In genomic region chr1:178127482-178127881, GRCh38 we compare ENCODE assay signal across 20 cellular contexts. TPM values are rescaled to one million over a fixed set of nuclear protein-coding genes. Genes with fewer than 3 reads are reported as not detected.
DNase-seq lines count a peak whose midpoint lies in the region; ATAC-seq, FAIRE-seq and TF ChIP-seq lines count a peak whose summit lies in the region.
"Had no signal": no experiment of that assay in that cellular context is flagged by ENCODE, and none has a peak within 500 bp of the region (broad histone marks: within the 10 kb centered on the region; RNA-seq: fewer than 3 reads in every experiment).

No MANE protein-coding gene starts in this region.

- H3K79me2 ChIP-seq in fibroblast of lung (ENCODE audit: control insufficient read depth, insufficient read depth, low read length), result peaks cover 26% of the 10 kb centered on the region

- intact Hi-C loops in Right ventricle myocardium superior (cut with DNase I), result no loop called here

- no peak for TF ChIP-seq POLR2A in GM12891 (IDR thresholded peaks at IDR 0.05; ENCODE audit: low read depth, low read length)

- H3K36me3 ChIP-seq in fibroblast of lung (ENCODE audit: control insufficient read depth, insufficient read depth, low read length), result no peaks in the 10 kb centered on the region
- H3K36me3 ChIP-seq: prostate gland, SJCRH30, WERI-Rb-1 had no signal

- no peaks in the 10 kb centered on the region for H3K9me3 ChIP-seq in fibroblast of lung (ENCODE audit: control insufficient read depth, insufficient read depth, low read depth, low read length)
- H3K9me3 ChIP-seq: prostate gland, SJCRH30 had no signal

- DNase-seq in ELR (ENCODE audit: low read depth), result peak; percentile 39
- no peak for DNase-seq in fibroblast of lung (ENCODE audit: low read depth in 2 of 2)
- no peak for DNase-seq in GM12891 (ENCODE audit: insufficient read length, low spot score)
- DNase-seq in Right ventricle myocardium superior, result no peak
- DNase-seq: activated CD4-positive, alpha-beta T cell treated with anti-CD3 and anti-CD28 coated beads, Interleukin-2, amount 50 U/mL, for 4 hours; activated naive CD4-positive, alpha-beta T cell; activated T-cell treated with anti-CD3 and anti-CD28 coated beads for 4 hours; amygdala; effector memory CD8-positive, alpha-beta T cell; GOT3; hippocampal formation; islet precursor cell; NCI-H1436 treated with DMSO at 0.1 percent for 48 hours; NCI-H2171; SJCRH30; WERI-Rb-1 had no signal

- no peak for TF ChIP-seq CTCF in fibroblast of lung (conservative IDR thresholded peaks at IDR 0.05 in 1 of 2, IDR thresholded peaks at IDR 0.05 in 1 of 2; ENCODE audit: low read depth in 1 of 2, low read length in 2 of 2)

- H3K27ac ChIP-seq in fibroblast of lung (ENCODE audit: insufficient read depth, low read length), result peak overlapping the region; percentile 76
- H3K27ac ChIP-seq in skin epidermis, result peak overlapping the region in 12 of 21 experiments; percentile 6 to 86 (median 49)
- H3K27ac ChIP-seq: prostate gland, SJCRH30, WERI-Rb-1 had no signal

- no peak for FAIRE-seq in GM12891 (lab: Jason Lieb, UNC)

- peaks cover 11% of the 10 kb centered on the region for H3K4me1 ChIP-seq in fibroblast of lung (ENCODE audit: control insufficient read depth, extremely low read depth, insufficient read depth, low read length)
- H3K4me1 ChIP-seq: prostate gland had no signal

- no peaks in the 10 kb centered on the region for H4K20me1 ChIP-seq in fibroblast of lung (ENCODE audit: control insufficient read depth, extremely low read depth, insufficient read depth, low read length)

- H3K4me3 ChIP-seq in fibroblast of lung (replicated peaks in 1 of 4; ENCODE audit: control extremely low read depth in 1 of 4, insufficient read depth in 1 of 4, low read depth in 3 of 4, low read length in 4 of 4) (no peak overlapping the region), skin epidermis (no peak overlapping the region)
- H3K4me3 ChIP-seq: prostate gland, SJCRH30 had no signal

- no peak overlapping the region for H3K9ac ChIP-seq in fibroblast of lung (ENCODE audit: insufficient read depth, low read length)

- no peak overlapping the region for H3K4me2 ChIP-seq in fibroblast of lung (ENCODE audit: extremely low read depth, insufficient read depth, low read length)

- peak; percentile 77 for ATAC-seq in SK-N-SH treated with all-trans-retinoic acid at 6 μM for 48 hours
- no peak for ATAC-seq in GM21360 (IDR thresholded peaks at IDR 0.05; ENCODE audit: unreplicated experiment)
- ATAC-seq in Right ventricle myocardium superior (ENCODE audit: poor library complexity), result no peak
- ATAC-seq: effector memory CD8-positive, alpha-beta T cell had no signal

- H2AFZ ChIP-seq in fibroblast of lung (ENCODE audit: low read length), result no peak overlapping the region

- no peaks in the 10 kb centered on the region for H3K27me3 ChIP-seq in fibroblast of lung (ENCODE audit: control insufficient read depth, insufficient read depth, low read length)
- H3K27me3 ChIP-seq: SJCRH30 had no signal

TF ChIP-seq in SK-N-SH treated with all-trans-retinoic acid at 6 μM for 48 hours, 23 proteins besides CTCF, POLR2A, EP300 and RAD21 (continues in another document):
- TF ChIP-seq TCF4 (CRISPR knock-in tag; IDR thresholded peaks at IDR 0.05; ENCODE audit: borderline replicate concordance) (no peak), TOX (CRISPR knock-in tag; IDR thresholded peaks at IDR 0.05; ENCODE audit: borderline replicate concordance) (no peak), CSDC2 (CRISPR knock-in tag; IDR thresholded peaks at IDR 0.05) (no peak), OSR1 (CRISPR knock-in tag; IDR thresholded peaks at IDR 0.05) (no peak), ESRRG (CRISPR knock-in tag; IDR thresholded peaks at IDR 0.05) (no peak), CSRNP3 (CRISPR knock-in tag; IDR thresholded peaks at IDR 0.05) (no peak), ZFP30 (CRISPR knock-in tag; IDR thresholded peaks at IDR 0.05) (no peak), POU6F1 (CRISPR knock-in tag; IDR thresholded peaks at IDR 0.05; ENCODE audit: borderline replicate concordance, low read depth) (no peak)

TF ChIP-seq in GM12891, 5 proteins besides CTCF, POLR2A, EP300 and RAD21:
- no peak for TF ChIP-seq POLR2AphosphoS5 (IDR thresholded peaks at IDR 0.05; ENCODE audit: low read depth, low read length)

RNA-seq across cellular contexts. Expression of gene RASAL2, which starts 33.6 kb away (rescaled TPM):
- 6.4 and 11.9 TPM in 2 replicates for total RNA-seq in fibroblast of lung
- polyA plus RNA-seq in fibroblast of lung, result 20.5 and 21.8 TPM in 2 replicates
- 7.9 and 9.8 TPM in 2 replicates for polyA plus RNA-seq in fibroblast of lung (2012)
- polyA minus RNA-seq in fibroblast of lung (ENCODE audit: low replicate concordance), result 26.8 and 31.5 TPM in 2 replicates
- polyA plus RNA-seq in GM12891 (2012; ENCODE audit: low read depth, missing spikeins), result 0.30 TPM
- total RNA-seq in Right ventricle myocardium superior, result 26.8 TPM
